In the genomic region with DNA sequence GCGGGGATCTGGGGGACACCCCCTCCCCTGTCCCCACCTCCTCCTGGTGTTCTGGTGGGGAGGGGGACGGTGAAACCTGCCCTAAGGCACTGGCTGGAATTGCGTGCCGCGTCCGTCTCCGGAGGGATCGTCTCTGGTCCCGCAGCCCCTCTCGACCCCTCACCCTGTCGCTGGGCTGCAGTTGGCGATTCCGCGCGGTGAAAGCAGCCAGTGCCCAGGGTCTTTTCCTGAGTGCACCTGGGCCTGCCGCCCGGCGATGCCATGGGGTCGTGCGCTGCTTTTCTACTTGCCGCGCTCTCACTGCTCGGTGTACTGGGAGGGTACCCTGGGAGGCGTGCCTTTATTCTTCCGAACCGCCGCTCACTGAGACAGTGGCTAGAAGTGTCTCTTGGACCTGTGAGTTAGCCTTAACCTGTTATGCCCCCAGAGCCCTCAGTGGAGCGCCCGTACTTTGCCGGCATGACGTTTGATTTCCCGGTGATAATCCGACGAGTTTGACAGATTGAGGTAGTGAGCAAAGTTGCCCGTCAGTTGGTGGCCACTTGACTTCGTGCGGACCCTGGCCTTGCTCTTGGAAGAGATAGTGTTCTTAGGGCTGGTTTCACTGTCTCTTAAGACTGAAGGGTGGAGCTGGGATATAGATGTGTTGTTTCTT, we compare ENCODE assay signal across 8 cellular contexts. TPM values are rescaled to one million over a fixed set of nuclear protein-coding genes. Genes with fewer than 3 reads are reported as not detected.
DNase-seq lines count a peak whose midpoint lies in the region; ATAC-seq, FAIRE-seq and TF ChIP-seq lines count a peak whose summit lies in the region.

No MANE protein-coding gene starts in this region.

- peaks cover 26% of the 10 kb centered on the region for H3K36me3 Mint-ChIP-seq in HFFc6 (ENCODE audit: low read depth)

- FAIRE-seq in A549 (lab: Jason Lieb, UNC) = no peak
- FAIRE-seq in GM12891 (lab: Jason Lieb, UNC) = no peak

- peak overlapping the region; percentile 94 for H3K4me3 Mint-ChIP-seq in HFFc6

- H3K27ac ChIP-seq in A549 (peak overlapping the region; percentile 95 to 96), ascending aorta (no peak overlapping the region), urinary bladder (ENCODE audit: low read depth) (no peak overlapping the region)

- no peak for DNase-seq in A549 (ENCODE audit: low read depth in 1 of 2, low spot score in 1 of 2)
- no peak for DNase-seq in HFFc6
- no peak for DNase-seq in ascending aorta (ENCODE audit: low spot score in 2 of 2)
- no peak for DNase-seq in lower leg skin (ENCODE audit: low spot score in 2 of 2)
- no peak for DNase-seq in GM12891 (ENCODE audit: insufficient read length, low spot score)

- TF ChIP-seq POLR2A in A549 (IDR thresholded peaks at IDR 0.05; ENCODE audit: low read length) = no peak
- no peak for TF ChIP-seq POLR2A in lower leg skin (IDR thresholded peaks at IDR 0.05)
- TF ChIP-seq POLR2A in GM12891 (IDR thresholded peaks at IDR 0.05; ENCODE audit: low read depth, low read length) = no peak

- H3K9me3 ChIP-seq in A549 = no peaks in the 10 kb centered on the region
- H3K9me3 ChIP-seq in ascending aorta = no peaks in the 10 kb centered on the region

- H3K27me3 Mint-ChIP-seq in HFFc6 (ENCODE audit: insufficient read depth) = peaks cover 6% of the 10 kb centered on the region

- H3K36me3 ChIP-seq in ascending aorta (peaks cover 29 to 33% of the 10 kb centered on the region in 2 donors), urinary bladder (ENCODE audit: insufficient read depth) (peaks cover 2% of the 10 kb centered on the region)

- no peak for TF ChIP-seq RAD21 in A549 (conservative IDR thresholded peaks at IDR 0.05 in 1 of 2, IDR thresholded peaks at IDR 0.05 in 1 of 2)

- H3K4me1 Mint-ChIP-seq in HFFc6 (ENCODE audit: low read depth) = peaks cover 31% of the 10 kb centered on the region

- peak overlapping the region; percentile 88 for H3K4me3 ChIP-seq in A549
- peak overlapping the region; percentile 69 to 73 for H3K4me3 ChIP-seq in ascending aorta
- peak overlapping the region; percentile 98 for H3K4me3 ChIP-seq in lower leg skin (ENCODE audit: low read depth, poor library complexity, severe bottlenecking)
- H3K4me3 ChIP-seq in urinary bladder (ENCODE audit: low read depth, low read length) = peak overlapping the region; percentile 94

- no peaks in the 10 kb centered on the region for H3K27me3 ChIP-seq in ascending aorta

- WGBS in A549 (ENCODE audit: missing lambda C conversion rate) = 2% methylated on average over 37 of the region's 37 CpGs
- WGBS in lower leg skin, 2 donors = 1% methylated on average over 24 to 36 of the region's 37 CpGs
- 1% methylated on average over 37 of the region's 37 CpGs for WGBS in urinary bladder

- intact Hi-C loops in ascending aorta (cut with DNase I) (loop anchor here (5.0 to 10.0 kb wide), 3 partner anchors 186 to 776 kb away; a partner anchor contains a TSS), lower leg skin (cut with DNase I; ENCODE audit: low total_unique reads) (no loop called here)

- H3K4me1 ChIP-seq in A549 = peaks cover 8% of the 10 kb centered on the region
- H3K4me1 ChIP-seq in ascending aorta = peaks cover 8 to 16% of the 10 kb centered on the region in 2 donors
- no peaks in the 10 kb centered on the region for H3K4me1 ChIP-seq in urinary bladder (ENCODE audit: insufficient read depth)

- H3K27ac Mint-ChIP-seq in HFFc6 = peak overlapping the region; percentile 99

- H3K9me3 Mint-ChIP-seq in HFFc6 = no peaks in the 10 kb centered on the region

- ATAC-seq in A549 = peak in 1 of 2 experiments; percentile 44; a peak in 3 of 6 replicates
- no peak for ATAC-seq in HG02852 (IDR thresholded peaks at IDR 0.05; ENCODE audit: unreplicated experiment)
- no peak for ATAC-seq in HG02610 (IDR thresholded peaks at IDR 0.05; ENCODE audit: unreplicated experiment)

- no peak for TF ChIP-seq CTCF in A549 (IDR thresholded peaks at IDR 0.05)
- no peak for TF ChIP-seq CTCF in HFFc6 (IDR thresholded peaks at IDR 0.05)
- no peak for TF ChIP-seq CTCF in ascending aorta (IDR thresholded peaks at IDR 0.05)
- no peak for TF ChIP-seq CTCF in lower leg skin (IDR thresholded peaks at IDR 0.05)

- no peak for TF ChIP-seq EP300 in A549 (IDR thresholded peaks at IDR 0.05)

- POLR2A ChIA-PET in A549 (lab: Yijun Ruan, JAX) = interaction anchor here (0.6 to 1.3 kb wide), 3 partner anchors 12 to 73 kb away, joined by 3 to 4 read pairs (median 3); no protein-coding TSS in a partner anchor

- CTCF ChIA-PET in A549 (lab: Yijun Ruan, JAX) = interaction anchor here (0.6 to 1.9 kb wide), 2 partner anchors 13 to 17 kb away, joined by 3 to 4 read pairs; no protein-coding TSS in a partner anchor

- H3K4me2 ChIP-seq in A549 = peak overlapping the region; percentile 90

TF ChIP-seq in A549, 52 proteins besides CTCF, POLR2A, EP300 and RAD21:
- TF ChIP-seq JUNB (IDR thresholded peaks at IDR 0.05) (no peak), SREBF2 (IDR thresholded peaks at IDR 0.05) (no peak)

TF ChIP-seq in GM12891, 5 proteins besides CTCF, POLR2A, EP300 and RAD21:
- no peak for TF ChIP-seq POU2F2 (IDR thresholded peaks at IDR 0.05; ENCODE audit: low read depth, low read length)
- TF ChIP-seq PAX5 (IDR thresholded peaks at IDR 0.05; ENCODE audit: insufficient read depth, low read length, severe bottlenecking) = no peak
- no peak for TF ChIP-seq TAF1 (IDR thresholded peaks at IDR 0.05; ENCODE audit: low read depth, low read length)
- no peak for TF ChIP-seq POLR2AphosphoS5 (IDR thresholded peaks at IDR 0.05; ENCODE audit: low read depth, low read length)
- TF ChIP-seq SPI1 (IDR thresholded peaks at IDR 0.05; ENCODE audit: low read depth, low read length) = no peak
TF ChIP-seq in GM12891: peak in this region for 0.

RNA-seq across cellular contexts. Expression of a gene that starts 0.8 kb away (rescaled TPM):
- 18.8 and 21.8 TPM in 2 replicates for polyA plus RNA-seq in A549 (2011; rRNA removed)
- 26.7 and 30.3 TPM in 2 replicates for polyA plus RNA-seq in A549 (2012; cell fraction: cytosol; rRNA removed)
- polyA plus RNA-seq in A549 (2012; cell fraction: nucleus; rRNA removed) = 121 and 170 TPM in 2 replicates
- polyA plus RNA-seq in A549 (2017; fragmentation: RNase III; extraction: RNeasy Plus Mini Kit Qiagen cat#74134 plus additional on column Dnase treatment) = 22.8 to 23.5 TPM (median 23.3 TPM) in 3 replicates
- polyA minus RNA-seq in A549 (2011; rRNA and poly(A)+ RNA removed) = 20.3 and 27.5 TPM in 2 replicates
- 10 to 100 TPM; 23.9 to 32.4 (median 28.8) TPM for total RNA-seq in HFFc6 (2021; fragmentation: NEBNext Ultra II Directional; extraction: Animal tissue kit (Norgen Biotek cat#: 25700))
- 15.8 TPM for total RNA-seq in ascending aorta
- total RNA-seq in lower leg skin = 10 to 100 TPM; 31.0 to 56.3 (median 38.5) TPM
- total RNA-seq in urinary bladder = 29.0 TPM
- polyA plus RNA-seq in urinary bladder = 31.6 TPM
- 21.1 TPM for polyA plus RNA-seq in GM12891 (2012; ENCODE audit: low read depth, missing spikeins)

Comparison
In these comparisons a context has a peak if more than half of its experiments do, and no peak if none do; other contexts are left out.
1. H3K27ac ChIP-seq: peak in A549 (2 of 2); none in ascending aorta (0 of 2) and urinary bladder (single experiment).
2. Peak in every context shown above with its lines, with median percentiles within 50 percentile points of each other: H3K4me3 ChIP-seq.